ENCODE assay signal across 8 cellular contexts in genomic region chr17:40073454-40074174, GRCh38. TPM values are rescaled to one million over a fixed set of nuclear protein-coding genes. Genes with fewer than 3 reads are reported as not detected.
A peak's percentile ranks its signal among the peaks of the same experiment; 100 is the strongest.
DNase-seq lines count a peak whose midpoint lies in the region; ATAC-seq and TF ChIP-seq lines count a peak whose summit lies in the region.
"Had no signal": no experiment of that assay in that cellular context is flagged by ENCODE, and none has a peak within 500 bp of the region (broad histone marks: within the 10 kb centered on the region; RNA-seq: fewer than 3 reads in every experiment).

No MANE protein-coding gene starts in this region.

- no peak overlapping the region for H4K8ac ChIP-seq in H9 (replicated peaks; ENCODE audit: insufficient read length, low read depth, low read length)

- H4K91ac ChIP-seq in H9 (ENCODE audit: insufficient read length, low read depth, low read length), result no peak overlapping the region

- H3K79me1 ChIP-seq in H9 (ENCODE audit: insufficient read depth, low read depth, low read length, poor library complexity, severe bottlenecking), result no peaks in the 10 kb centered on the region

- peak overlapping the region; percentile 3 to 42 (median 41); a peak in 2 of 7 replicates for H3K27ac Mint-ChIP-seq in H9
- H3K27ac Mint-ChIP-seq in activated CD8-positive, alpha-beta memory T cell treated with anti-CD3 and anti-CD28 coated beads, Interleukin-2, amount 10 ng/mL, durations not matched to agents 7 days and 5 days, result no peak overlapping the region
- H3K27ac Mint-ChIP-seq in T-helper 2 cell treated with Interferon-gamma antibody and Interleukin-4, amounts not matched to agents 5 μg/mL and 100 μg/mL, for 36 hours, result no peak overlapping the region
- H3K27ac Mint-ChIP-seq: activated naive CD8-positive, alpha-beta T cell treated with anti-CD3 and anti-CD28 coated beads, Interleukin-2, amount 50 U/mL, for 24 hours had no signal

- no peak overlapping the region for H2AFZ ChIP-seq in H9 (ENCODE audit: low read length)

- no peak overlapping the region for H2BK5ac ChIP-seq in H9 (ENCODE audit: insufficient read length, low read length)

- no peak for ATAC-seq in psoas muscle
- no peak for ATAC-seq in activated CD8-positive, alpha-beta memory T cell treated with anti-CD3 and anti-CD28 coated beads, Interleukin-2, amount 10 ng/mL, durations not matched to agents 7 days and 5 days
- no peak for ATAC-seq in GM21717 (IDR thresholded peaks at IDR 0.05; ENCODE audit: unreplicated experiment)
- ATAC-seq: activated naive CD8-positive, alpha-beta T cell treated with anti-CD3 and anti-CD28 coated beads, Interleukin-2, amount 50 U/mL, for 24 hours had no signal

- H3K4me1 ChIP-seq in H9 (ENCODE audit: insufficient read depth, low read length), result peaks cover 20% of the 10 kb centered on the region; the same call in 1 of the 2 replicates
- H3K4me1 ChIP-seq in psoas muscle, result peaks cover 83% of the 10 kb centered on the region

- H3T11ph ChIP-seq in H9 (ENCODE audit: low read length), result no peak overlapping the region

- H2BK120ac ChIP-seq in H9 (ENCODE audit: low read depth, low read length, poor library complexity, severe bottlenecking), result no peak overlapping the region

- H2BK15ac ChIP-seq in H9 (ENCODE audit: low read depth, low read length), result no peak overlapping the region

- no peak overlapping the region for H2BK12ac ChIP-seq in H9 (ENCODE audit: insufficient read length, low read depth, low read length)

- H3K9me3 ChIP-seq in H9 (ENCODE audit: control insufficient read depth, low read depth, low read length) (no peaks in the 10 kb centered on the region), psoas muscle (no peaks in the 10 kb centered on the region)

- H3K14ac ChIP-seq in H9 (ENCODE audit: insufficient read depth, low read length), result no peak overlapping the region

- no peak for DNase-seq in H9
- DNase-seq in coronary artery (ENCODE audit: low spot score), result no peak
- no peak for DNase-seq in psoas muscle
- DNase-seq in activated CD8-positive, alpha-beta memory T cell treated with anti-CD3 and anti-CD28 coated beads, Interleukin-2, amount 10 ng/mL, durations not matched to agents 7 days and 5 days, result no peak
- DNase-seq in T-helper 2 cell treated with Interferon-gamma antibody and Interleukin-4, amounts not matched to agents 5 μg/mL and 100 μg/mL, for 36 hours (ENCODE audit: low spot score), result no peak
- DNase-seq: activated naive CD8-positive, alpha-beta T cell treated with anti-CD3 and anti-CD28 coated beads, Interleukin-2, amount 50 U/mL, for 24 hours; naive B cell had no signal

- H3K56ac ChIP-seq in H9 (ENCODE audit: insufficient read length, low read depth, low read length), result no peak overlapping the region

- CTCF ChIA-PET in activated CD8-positive, alpha-beta memory T cell treated with anti-CD3 and anti-CD28 coated beads, Interleukin-2, amount 10 ng/mL, durations not matched to agents 7 days and 5 days (lab: Charles Lee), result interaction anchor here (0.8 to 5.5 kb wide), 11 partner anchors 9 to 95 kb away, joined by 3 to 85 read pairs (median 13); partner anchors contain the start of genes CSF3, MED24, MSL1 and THRA

- no peak overlapping the region for H4K5ac ChIP-seq in H9 (ENCODE audit: insufficient read length, low read depth, low read length)

- no peak overlapping the region for H2AK5ac ChIP-seq in H9 (ENCODE audit: insufficient read length, low read length)

- no peak overlapping the region for H3K4me2 ChIP-seq in H9 (ENCODE audit: insufficient read depth, insufficient read length, low read length)

- H4K20me1 ChIP-seq in H9 (ENCODE audit: control insufficient read depth, insufficient read depth, insufficient read length), result no peaks in the 10 kb centered on the region

- no peak overlapping the region for H3K27ac ChIP-seq in H9 (ENCODE audit: insufficient read length, low read depth, low read length)
- peak overlapping the region; percentile 93 to 98 for H3K27ac ChIP-seq in coronary artery
- H3K27ac ChIP-seq in psoas muscle, result peak overlapping the region; percentile 94

- intact Hi-C loops in psoas muscle (cut with DNase I), result no loop called here

- TF ChIP-seq CTCF in H9 (conservative IDR thresholded peaks at IDR 0.05), result no peak
- TF ChIP-seq CTCF in coronary artery (IDR thresholded peaks at IDR 0.05), result no peak
- TF ChIP-seq CTCF in psoas muscle (IDR thresholded peaks at IDR 0.05), result no peak

- peaks cover 2% of the 10 kb centered on the region; the same call in 1 of the 2 replicates for H3K27me3 Mint-ChIP-seq in H9 (ENCODE audit: low read depth)
- H3K27me3 Mint-ChIP-seq in activated CD8-positive, alpha-beta memory T cell treated with anti-CD3 and anti-CD28 coated beads, Interleukin-2, amount 10 ng/mL, durations not matched to agents 7 days and 5 days, result no peaks in the 10 kb centered on the region
- H3K27me3 Mint-ChIP-seq in T-helper 2 cell treated with Interferon-gamma antibody and Interleukin-4, amounts not matched to agents 5 μg/mL and 100 μg/mL, for 36 hours (ENCODE audit: low read depth), result no peaks in the 10 kb centered on the region
- H3K27me3 Mint-ChIP-seq: activated naive CD8-positive, alpha-beta T cell treated with anti-CD3 and anti-CD28 coated beads, Interleukin-2, amount 50 U/mL, for 24 hours; naive B cell had no signal

- H3K4ac ChIP-seq in H9 (ENCODE audit: low read depth, low read length), result no peak overlapping the region

- H3K4me3 Mint-ChIP-seq in H9, result no peak overlapping the region; a peak in 1 of 5 replicates
- no peak overlapping the region for H3K4me3 Mint-ChIP-seq in activated CD8-positive, alpha-beta memory T cell treated with anti-CD3 and anti-CD28 coated beads, Interleukin-2, amount 10 ng/mL, durations not matched to agents 7 days and 5 days
- H3K4me3 Mint-ChIP-seq in T-helper 2 cell treated with Interferon-gamma antibody and Interleukin-4, amounts not matched to agents 5 μg/mL and 100 μg/mL, for 36 hours, result no peak overlapping the region
- H3K4me3 Mint-ChIP-seq: activated naive CD8-positive, alpha-beta T cell treated with anti-CD3 and anti-CD28 coated beads, Interleukin-2, amount 50 U/mL, for 24 hours had no signal

- no peak overlapping the region for H2BK20ac ChIP-seq in H9 (ENCODE audit: low read depth, low read length, poor library complexity, severe bottlenecking)

- H3K4me3 ChIP-seq in coronary artery (peak overlapping the region; percentile 66), psoas muscle (no peak overlapping the region)

- peaks cover 0 to 7% (median 4%) of the 10 kb centered on the region in 3 experiments; a peak in 3 of 7 replicates for H3K36me3 Mint-ChIP-seq in H9 (ENCODE audit: insufficient read depth in 1 of 3, low read depth in 3 of 3)
- H3K36me3 Mint-ChIP-seq in activated CD8-positive, alpha-beta memory T cell treated with anti-CD3 and anti-CD28 coated beads, Interleukin-2, amount 10 ng/mL, durations not matched to agents 7 days and 5 days, result no peaks in the 10 kb centered on the region
- no peaks in the 10 kb centered on the region for H3K36me3 Mint-ChIP-seq in T-helper 2 cell treated with Interferon-gamma antibody and Interleukin-4, amounts not matched to agents 5 μg/mL and 100 μg/mL, for 36 hours (ENCODE audit: low read depth)

- H3K9me3 Mint-ChIP-seq in H9, result no peaks in the 10 kb centered on the region
- H3K9me3 Mint-ChIP-seq in activated CD8-positive, alpha-beta memory T cell treated with anti-CD3 and anti-CD28 coated beads, Interleukin-2, amount 10 ng/mL, durations not matched to agents 7 days and 5 days (ENCODE audit: low read depth), result no peaks in the 10 kb centered on the region
- no peaks in the 10 kb centered on the region for H3K9me3 Mint-ChIP-seq in T-helper 2 cell treated with Interferon-gamma antibody and Interleukin-4, amounts not matched to agents 5 μg/mL and 100 μg/mL, for 36 hours
- H3K9me3 Mint-ChIP-seq: activated naive CD8-positive, alpha-beta T cell treated with anti-CD3 and anti-CD28 coated beads, Interleukin-2, amount 50 U/mL, for 24 hours; naive B cell had no signal

- H3K23me2 ChIP-seq in H9 (ENCODE audit: insufficient read length, low read depth, low read length, poor library complexity, severe bottlenecking), result peaks cover 6% of the 10 kb centered on the region

- peaks cover 0 to 39% of the 10 kb centered on the region in 2 donors for H3K36me3 ChIP-seq in psoas muscle (ENCODE audit: insufficient read depth in 1 of 2, low read depth in 1 of 2)

- no peak overlapping the region for H3K9ac ChIP-seq in H9 (ENCODE audit: extremely low read depth, insufficient read length, low read length)

- no peak overlapping the region for H3K23ac ChIP-seq in H9 (ENCODE audit: insufficient read length, low read depth, low read length)

- H3K79me2 ChIP-seq in H9 (ENCODE audit: insufficient read depth, low read length), result no peaks in the 10 kb centered on the region

- no CpG with 5 or more reads among the region's 7 CpGs for WGBS in H9 (ENCODE audit: extremely low coverage, insufficient read length, low lambda C conversion rate)
- WGBS in psoas muscle, 3 donors, result 63 to 78% (median 66%) methylated on average over 7 of the region's 7 CpGs

- no peak overlapping the region for H3K18ac ChIP-seq in H9 (ENCODE audit: insufficient read length, low read depth, low read length)

- H3K4me1 Mint-ChIP-seq in H9, result peaks cover 50 to 70% of the 10 kb centered on the region in 2 experiments
- peaks cover 28% of the 10 kb centered on the region for H3K4me1 Mint-ChIP-seq in activated CD8-positive, alpha-beta memory T cell treated with anti-CD3 and anti-CD28 coated beads, Interleukin-2, amount 10 ng/mL, durations not matched to agents 7 days and 5 days
- peaks cover 25% of the 10 kb centered on the region for H3K4me1 Mint-ChIP-seq in T-helper 2 cell treated with Interferon-gamma antibody and Interleukin-4, amounts not matched to agents 5 μg/mL and 100 μg/mL, for 36 hours (ENCODE audit: low read depth)

- no peaks in the 10 kb centered on the region for H3K27me3 ChIP-seq in H9 (ENCODE audit: insufficient read depth, low read length)
- no peaks in the 10 kb centered on the region for H3K27me3 ChIP-seq in psoas muscle (ENCODE audit: insufficient read depth in 3 of 3, low read length in 2 of 3)

RNA-seq across cellular contexts. Expression of gene THRA, which starts 10.8 kb away (rescaled TPM):
- 9.8 and 10.1 TPM in 2 replicates for total RNA-seq in H9 (2021)
- total RNA-seq in psoas muscle, result 10 to 100 TPM; 39.5 to 55.1 (median 42.9) TPM
- polyA plus RNA-seq in psoas muscle, result 10 to 100 TPM in 2 of 3 donors, 1 to 10 TPM in 1; 9.5 to 60.0 (median 29.0) TPM
- total RNA-seq in activated CD8-positive, alpha-beta memory T cell treated with anti-CD3 and anti-CD28 coated beads, Interleukin-2, amount 10 ng/mL, durations not matched to agents 7 days and 5 days, result 1 to 10 TPM; 5.9 to 8.3 TPM

RNA-seq across cellular contexts. Expression of gene MED24, which starts 19.4 kb away (rescaled TPM):
- 104 and 105 TPM in 2 replicates for total RNA-seq in H9 (2021)
- total RNA-seq in psoas muscle, result 100 to 1,000 TPM in 2 of 4 donors, 10 to 100 TPM in 2; 56.3 to 120 (median 87.9) TPM
- polyA plus RNA-seq in psoas muscle, result 100 to 1,000 TPM in 1 of 3 donors, 10 to 100 TPM in 2; 51.1 to 115 (median 55.9) TPM
- 100 to 1,000 TPM in 1 of 2 experiments, 10 to 100 TPM in 1; 98.0 to 107 TPM for total RNA-seq in activated CD8-positive, alpha-beta memory T cell treated with anti-CD3 and anti-CD28 coated beads, Interleukin-2, amount 10 ng/mL, durations not matched to agents 7 days and 5 days

RNA-seq across cellular contexts. Expression of gene NR1D1, which starts 26.8 kb away (rescaled TPM):
- 8.6 and 8.7 TPM in 2 replicates for total RNA-seq in H9 (2021)
- 10 to 100 TPM; 29.4 to 88.7 (median 51.0) TPM for total RNA-seq in psoas muscle
- polyA plus RNA-seq in psoas muscle, result 10 to 100 TPM; 21.4 to 41.6 (median 24.4) TPM
- total RNA-seq in activated CD8-positive, alpha-beta memory T cell treated with anti-CD3 and anti-CD28 coated beads, Interleukin-2, amount 10 ng/mL, durations not matched to agents 7 days and 5 days, result 1 to 10 TPM; 3.3 to 4.8 TPM

RNA-seq across cellular contexts. Expression of gene MSL1, which starts 48.2 kb away (rescaled TPM):
- total RNA-seq in H9 (2021), result 101 and 105 TPM in 2 replicates
- 10 to 100 TPM; 63.3 to 75.6 (median 69.0) TPM for total RNA-seq in psoas muscle
- 10 to 100 TPM; 48.6 to 84.7 (median 56.4) TPM for polyA plus RNA-seq in psoas muscle
- 10 to 100 TPM; 91.4 to 94.7 TPM for total RNA-seq in activated CD8-positive, alpha-beta memory T cell treated with anti-CD3 and anti-CD28 coated beads, Interleukin-2, amount 10 ng/mL, durations not matched to agents 7 days and 5 days

RNA-seq across cellular contexts. Expression of gene CSF3, which starts 58.4 kb away (rescaled TPM):
- total RNA-seq in H9 (2021), result not detected in 2 replicates
- total RNA-seq in psoas muscle, result 10 to 100 TPM in 2 of 4 donors, under 1 TPM in 2; 0.30 to 39.8 (median 19.4) TPM
- 10 to 100 TPM in 1 of 3 donors, 1 to 10 TPM in 2; 3.4 to 46.2 (median 3.9) TPM for polyA plus RNA-seq in psoas muscle
- total RNA-seq in activated CD8-positive, alpha-beta memory T cell treated with anti-CD3 and anti-CD28 coated beads, Interleukin-2, amount 10 ng/mL, durations not matched to agents 7 days and 5 days, result not detected

Comparison
In these comparisons a context has a peak if more than half of its experiments do, and no peak if none do; other contexts are left out.
1. H3K27ac Mint-ChIP-seq: peak in H9 (3 of 3); none in activated CD8-positive, alpha-beta memory T cell treated with anti-CD3 and anti-CD28 coated beads, Interleukin-2, amount 10 ng/mL, durations not matched to agents 7 days and 5 days (single experiment) and T-helper 2 cell treated with Interferon-gamma antibody and Interleukin-4, amounts not matched to agents 5 μg/mL and 100 μg/mL, for 36 hours (single experiment).